Comparison of ENCODE assay signal across 8 cellular contexts in genomic region chr7:95476904-95477594, GRCh38. TPM values are rescaled to one million over a fixed set of nuclear protein-coding genes. Genes with fewer than 3 reads are reported as not detected.
DNase-seq lines count a peak whose midpoint lies in the region; ATAC-seq and TF ChIP-seq lines count a peak whose summit lies in the region.

No MANE protein-coding gene starts in this region.

- H3K79me2 ChIP-seq in fibroblast of lung (ENCODE audit: control insufficient read depth, insufficient read depth, low read length) (no peaks in the 10 kb centered on the region), neural cell (replicated peaks; ENCODE audit: insufficient read depth, low read length) (no peaks in the 10 kb centered on the region)

- no peak overlapping the region for H3K9ac ChIP-seq in fibroblast of lung (ENCODE audit: insufficient read depth, low read length)
- peak overlapping the region; percentile 56 for H3K9ac ChIP-seq in neural cell (ENCODE audit: low read length)

- peak overlapping the region; percentile 27 for H3K4me2 ChIP-seq in fibroblast of lung (ENCODE audit: extremely low read depth, insufficient read depth, low read length)
- H3K4me2 ChIP-seq in neural cell (ENCODE audit: low read length) = no peak overlapping the region

- no peaks in the 10 kb centered on the region for H3K27me3 ChIP-seq in fibroblast of lung (ENCODE audit: control insufficient read depth, insufficient read depth, low read length)
- H3K27me3 ChIP-seq in neural cell (ENCODE audit: insufficient read depth, low read depth, low read length) = no peaks in the 10 kb centered on the region
- H3K27me3 ChIP-seq in upper lobe of left lung = no peaks in the 10 kb centered on the region

- H4K20me1 ChIP-seq in fibroblast of lung (ENCODE audit: control insufficient read depth, extremely low read depth, insufficient read depth, low read length) (no peaks in the 10 kb centered on the region), neural cell (ENCODE audit: insufficient read depth) (no peaks in the 10 kb centered on the region)

- in situ Hi-C loops in Caki2 (cut with HindIII; ENCODE audit: low pct_unique_long_range_greater_than_20kb, low sequenced_read_pairs) = no loop called here

- peak; percentile 48 for DNase-seq in Caki2 (ENCODE audit: low read depth)
- peak; percentile 86 for DNase-seq in HT-29 (ENCODE audit: low spot score)
- peak; percentile 79 for DNase-seq in NOMO-1 treated with DMSO at 0.1 percent for 48 hours (lab: John Stamatoyannopoulos, UW; ENCODE audit: unreplicated experiment)
- DNase-seq in activated T-cell treated with anti-CD3 and anti-CD28 coated beads, Interleukin-2, amount 50 U/mL, for 1 hour = peak; percentile 26
- DNase-seq in fibroblast of lung (ENCODE audit: low read depth in 2 of 2) = peak; percentile 59 to 83
- DNase-seq in upper lobe of left lung = peak in 1 of 2 donors; percentile 67

- peak; percentile 74 to 83 for TF ChIP-seq CTCF in fibroblast of lung (conservative IDR thresholded peaks at IDR 0.05 in 1 of 2, IDR thresholded peaks at IDR 0.05 in 1 of 2; ENCODE audit: low read depth in 1 of 2, low read length in 2 of 2)
- peak; percentile 93 for TF ChIP-seq CTCF in neural cell (IDR thresholded peaks at IDR 0.05; ENCODE audit: poor library complexity, severe bottlenecking)
- TF ChIP-seq CTCF in upper lobe of left lung (IDR thresholded peaks at IDR 0.05) = peak; percentile 62 to 79 (median 74)

- H3K27ac ChIP-seq in fibroblast of lung (ENCODE audit: insufficient read depth, low read length) = no peak overlapping the region
- H3K27ac ChIP-seq in neural cell (ENCODE audit: low read length) = peak overlapping the region; percentile 89
- H3K27ac ChIP-seq in upper lobe of left lung = no peak overlapping the region

- H3F3A ChIP-seq in neural cell (ENCODE audit: insufficient read depth, low read length, poor library complexity, severe bottlenecking) = peaks cover 12% of the 10 kb centered on the region

- H3K4me1 ChIP-seq in fibroblast of lung (ENCODE audit: control insufficient read depth, extremely low read depth, insufficient read depth, low read length) (no peaks in the 10 kb centered on the region), upper lobe of left lung (peaks cover 0 to 15% (median 3%) of the 10 kb centered on the region in 4 donors)

- peak; percentile 96 for TF ChIP-seq RAD21 in neural cell (conservative IDR thresholded peaks at IDR 0.05)

- H3K9me3 ChIP-seq in fibroblast of lung (ENCODE audit: control insufficient read depth, insufficient read depth, low read depth, low read length) (no peaks in the 10 kb centered on the region), neural cell (ENCODE audit: low read length) (no peaks in the 10 kb centered on the region), upper lobe of left lung (no peaks in the 10 kb centered on the region)

- no peak overlapping the region for H2AFZ ChIP-seq in fibroblast of lung (ENCODE audit: low read length)
- H2AFZ ChIP-seq in neural cell (ENCODE audit: low read depth, low read length) = no peak overlapping the region

- TF ChIP-seq POLR2A in upper lobe of left lung (IDR thresholded peaks at IDR 0.05) = no peak

- H3K36me3 ChIP-seq in fibroblast of lung (ENCODE audit: control insufficient read depth, insufficient read depth, low read length) (no peaks in the 10 kb centered on the region), neural cell (ENCODE audit: insufficient read depth, low read length) (no peaks in the 10 kb centered on the region), upper lobe of left lung (no peaks in the 10 kb centered on the region)

- TF ChIP-seq EP300 in neural cell (conservative IDR thresholded peaks at IDR 0.05; ENCODE audit: poor library complexity, severe bottlenecking) = peak; percentile 22
- TF ChIP-seq EP300 in upper lobe of left lung (IDR thresholded peaks at IDR 0.05) = no peak

- H3K4me3 ChIP-seq in fibroblast of lung (replicated peaks in 1 of 4; ENCODE audit: control extremely low read depth in 1 of 4, insufficient read depth in 1 of 4, low read depth in 3 of 4, low read length in 4 of 4) = no peak overlapping the region
- no peak overlapping the region for H3K4me3 ChIP-seq in neural cell (ENCODE audit: low read length)
- H3K4me3 ChIP-seq in upper lobe of left lung = no peak overlapping the region

- no peaks in the 10 kb centered on the region for H3K9me2 ChIP-seq in neural cell (ENCODE audit: insufficient read depth, low read length)

- ATAC-seq in GM21367 (IDR thresholded peaks at IDR 0.05; ENCODE audit: unreplicated experiment) (peak; percentile 72), upper lobe of left lung (ENCODE audit: low FRiP score in 2 of 2) (peak in 1 of 2 donors; percentile 84)

- WGBS in upper lobe of left lung, 2 donors = 10% methylated on average over 11 of the region's 11 CpGs

TF ChIP-seq in neural cell, 6 proteins besides CTCF, POLR2A, EP300 and RAD21:
- TF ChIP-seq TAF1 (IDR thresholded peaks at IDR 0.05; ENCODE audit: low read depth) = no peak
- TF ChIP-seq SMC3 (conservative IDR thresholded peaks at IDR 0.05; ENCODE audit: poor library complexity) = peak; percentile 93
- no peak for TF ChIP-seq POLR2AphosphoS5 (IDR thresholded peaks at IDR 0.05)
- peak; percentile 10 for TF ChIP-seq REST (IDR thresholded peaks at IDR 0.05; ENCODE audit: borderline replicate concordance)

RNA-seq across cellular contexts. Expression of gene ASB4, which starts 8.7 kb away (rescaled TPM):
- total RNA-seq in Caki2 (2014; rRNA removed; shearing (Covaris generic); ENCODE audit: low replicate concordance) = not detected in 2 replicates
- total RNA-seq in HT-29 (2014; rRNA removed; shearing (Covaris generic)) = 0.08 and 0.10 TPM in 2 replicates
- not detected in 2 replicates for total RNA-seq in fibroblast of lung
- polyA plus RNA-seq in fibroblast of lung = not detected in 2 replicates
- not detected in 2 replicates for polyA plus RNA-seq in fibroblast of lung (2012)
- polyA minus RNA-seq in fibroblast of lung (ENCODE audit: low replicate concordance) = not detected in 2 replicates
- 0.11 and 0.56 TPM in 2 replicates for polyA plus RNA-seq in neural cell
- 0.23 TPM in 1 of 2 replicates, not detected in the other for polyA minus RNA-seq in neural cell
- total RNA-seq in upper lobe of left lung = 1 to 10 TPM in 3 of 6 donors, under 1 TPM in 2, not detected in 1; 0.20 to 2.4 (median 1.0) TPM

RNA-seq across cellular contexts. Expression of gene PON2, which starts 42.2 kb away (rescaled TPM):
- 105 and 118 TPM in 2 replicates for total RNA-seq in Caki2 (2014; rRNA removed; shearing (Covaris generic); ENCODE audit: low replicate concordance)
- total RNA-seq in HT-29 (2014; rRNA removed; shearing (Covaris generic)) = 46.3 and 51.1 TPM in 2 replicates
- 43.1 and 72.8 TPM in 2 replicates for total RNA-seq in fibroblast of lung
- polyA plus RNA-seq in fibroblast of lung = 77.5 and 140 TPM in 2 replicates
- polyA plus RNA-seq in fibroblast of lung (2012) = 51.1 and 83.4 TPM in 2 replicates
- polyA minus RNA-seq in fibroblast of lung (ENCODE audit: low replicate concordance) = 4.0 and 7.9 TPM in 2 replicates
- 23.1 and 28.1 TPM in 2 replicates for polyA plus RNA-seq in neural cell
- 16.9 and 22.2 TPM in 2 replicates for polyA minus RNA-seq in neural cell
- total RNA-seq in upper lobe of left lung = 100 to 1,000 TPM; 128 to 476 (median 197) TPM
